1 cellular context compared by ENCODE assay signal in the genomic region with DNA sequence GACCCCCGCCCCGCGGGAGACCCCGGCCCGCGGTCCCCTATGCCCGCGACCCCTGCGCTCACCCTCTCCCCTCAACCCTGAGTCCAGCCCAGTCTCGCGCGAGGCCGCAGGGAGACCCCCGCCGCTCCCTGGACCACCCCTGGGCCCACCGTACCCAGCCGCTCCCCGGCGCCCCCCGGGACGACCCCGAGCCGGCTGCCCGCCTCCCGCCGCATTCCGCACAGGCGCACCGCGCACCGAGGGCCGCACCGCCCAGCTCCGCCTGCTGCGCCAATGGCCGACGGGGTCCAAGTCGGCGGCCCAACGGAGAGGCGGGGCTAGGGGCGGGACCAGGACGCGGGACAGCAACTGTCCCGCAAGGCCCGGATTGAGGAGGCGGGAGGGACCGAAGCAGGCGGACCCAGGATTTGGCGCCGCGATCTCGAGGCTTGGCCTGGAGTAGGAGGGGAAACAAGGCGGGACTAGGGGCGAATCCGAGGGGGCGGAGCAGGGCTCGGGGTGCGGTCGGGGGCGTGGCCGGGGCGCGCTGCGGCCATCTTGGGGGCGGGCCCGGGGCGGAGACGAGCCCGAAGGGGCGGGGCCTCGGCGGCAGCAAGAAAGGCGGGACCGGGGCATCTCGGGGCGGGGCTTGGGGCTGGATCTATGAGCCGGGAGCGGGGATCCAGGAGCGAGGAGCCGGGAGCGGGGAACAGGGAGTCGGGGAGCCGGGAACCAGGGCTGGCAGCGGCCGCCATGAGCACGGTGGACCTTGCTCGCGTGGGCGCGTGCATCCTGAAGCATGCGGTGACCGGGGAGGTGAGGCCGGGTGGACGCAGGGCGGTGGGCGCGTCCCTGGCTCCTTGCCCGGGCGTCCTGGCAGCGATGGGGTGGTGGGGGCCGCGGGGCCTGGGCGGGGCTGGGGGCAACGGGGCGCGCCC.
TF ChIP-seq lines count a peak whose summit lies in the region.

A gene with protein sequence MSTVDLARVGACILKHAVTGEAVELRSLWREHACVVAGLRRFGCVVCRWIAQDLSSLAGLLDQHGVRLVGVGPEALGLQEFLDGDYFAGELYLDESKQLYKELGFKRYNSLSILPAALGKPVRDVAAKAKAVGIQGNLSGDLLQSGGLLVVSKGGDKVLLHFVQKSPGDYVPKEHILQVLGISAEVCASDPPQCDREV (plus strand): TSS at position 624 of the 917 bp plus-strand sequence. CDS start 109 bp downstream, at position 733.

TF ChIP-seq in HepG2, 621 proteins besides CTCF, POLR2A, EP300 and RAD21 (continues in another document):
- TF ChIP-seq ZNF670 (CRISPR knock-in tag; IDR thresholded peaks at IDR 0.05; ENCODE audit: borderline replicate concordance), result peak; percentile 51
- TF ChIP-seq PCBP2 (optimal IDR thresholded peaks at IDR 0.05; ENCODE audit: low read depth, low read length, poor library complexity, severe bottlenecking), result no peak
- TF ChIP-seq ZFP90 (CRISPR knock-in tag; IDR thresholded peaks at IDR 0.05; ENCODE audit: borderline replicate concordance), result 0 out of 2 replicates have a peak, but pooled peaks have one; percentile 11
- peak; percentile 19; the same call in 1 of the 2 replicates for TF ChIP-seq NFKB2 (CRISPR knock-in tag; IDR thresholded peaks at IDR 0.05; ENCODE audit: borderline replicate concordance)
- peak; percentile 63 for TF ChIP-seq PHF21A (CRISPR knock-in tag; IDR thresholded peaks at IDR 0.05)
- TF ChIP-seq POLR2AphosphoS5 (IDR thresholded peaks at IDR 0.05; ENCODE audit: low read depth, low read length), result 0 out of 2 replicates have a peak, but pooled peaks have one; percentile 32
- no peak; the same call in 1 of the 2 replicates for TF ChIP-seq ARNT2 (CRISPR knock-in tag; IDR thresholded peaks at IDR 0.05; ENCODE audit: low read depth)
- 0 out of 2 replicates have a peak, but pooled peaks have one; percentile 19 for TF ChIP-seq KDM2A (CRISPR knock-in tag; IDR thresholded peaks at IDR 0.05; ENCODE audit: borderline replicate concordance, low read depth)
- peak; percentile 59; the same call in 1 of the 2 replicates for TF ChIP-seq ATF7-NPFF (CRISPR knock-in tag; IDR thresholded peaks at IDR 0.05; ENCODE audit: low read depth)
- no peak for TF ChIP-seq ZNF7 (CRISPR knock-in tag; IDR thresholded peaks at IDR 0.05)
- no peak; the same call in 1 of the 2 replicates for TF ChIP-seq FOXA3 (CRISPR knock-in tag; IDR thresholded peaks at IDR 0.05)
- no peak for TF ChIP-seq ARID3A (IDR thresholded peaks at IDR 0.05; ENCODE audit: low read depth, low read length)
- no peak for TF ChIP-seq PRDM4 (CRISPR knock-in tag; IDR thresholded peaks at IDR 0.05; ENCODE audit: borderline replicate concordance)
- peak; percentile 33; the same call in 1 of the 2 replicates for TF ChIP-seq SIN3A (IDR thresholded peaks at IDR 0.05; ENCODE audit: borderline replicate concordance, low read depth, low read length)
- peak; percentile 39 for TF ChIP-seq IKZF4 (CRISPR knock-in tag; IDR thresholded peaks at IDR 0.05; ENCODE audit: borderline replicate concordance, low read depth, not compliant biosample characterization)
- TF ChIP-seq NFYC (CRISPR knock-in tag; IDR thresholded peaks at IDR 0.05), result peak; percentile 63
- TF ChIP-seq, protein P1, sequence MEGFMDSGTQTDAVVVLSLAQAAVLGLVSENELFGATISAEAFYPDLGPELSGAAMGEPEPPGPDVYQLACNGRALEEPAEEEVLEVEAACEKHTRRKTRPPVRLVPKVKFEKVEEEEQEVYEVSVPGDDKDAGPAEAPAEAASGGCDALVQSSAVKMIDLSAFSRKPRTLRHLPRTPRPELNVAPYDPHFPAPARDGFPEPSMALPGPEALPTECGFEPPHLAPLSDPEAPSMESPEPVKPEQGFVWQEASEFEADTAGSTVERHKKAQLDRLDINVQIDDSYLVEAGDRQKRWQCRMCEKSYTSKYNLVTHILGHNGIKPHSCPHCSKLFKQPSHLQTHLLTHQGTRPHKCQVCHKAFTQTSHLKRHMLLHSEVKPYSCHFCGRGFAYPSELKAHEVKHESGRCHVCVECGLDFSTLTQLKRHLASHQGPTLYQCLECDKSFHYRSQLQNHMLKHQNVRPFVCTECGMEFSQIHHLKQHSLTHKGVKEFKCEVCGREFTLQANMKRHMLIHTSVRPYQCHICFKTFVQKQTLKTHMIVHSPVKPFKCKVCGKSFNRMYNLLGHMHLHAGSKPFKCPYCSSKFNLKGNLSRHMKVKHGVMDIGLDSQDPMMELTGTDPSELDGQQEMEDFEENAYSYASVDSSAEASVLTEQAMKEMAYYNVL (CRISPR knock-in tag; IDR thresholded peaks at IDR 0.05; ENCODE audit: borderline replicate concordance), result 0 out of 2 replicates have a peak, but pooled peaks have one; percentile 50
- peak; percentile 68; the same call in 1 of the 2 replicates for TF ChIP-seq DRAP1 (CRISPR knock-in tag; IDR thresholded peaks at IDR 0.05)
- TF ChIP-seq FOXK2 (IDR thresholded peaks at IDR 0.05), result peak; percentile 18; the same call in 1 of the 2 replicates
- 0 out of 2 replicates have a peak, but pooled peaks have one; percentile 53 for TF ChIP-seq ZNF280B (CRISPR knock-in tag; IDR thresholded peaks at IDR 0.05; ENCODE audit: borderline replicate concordance)
- no peak for TF ChIP-seq MTA3 (CRISPR knock-in tag; IDR thresholded peaks at IDR 0.05)
- TF ChIP-seq ZNF782 (CRISPR knock-in tag; IDR thresholded peaks at IDR 0.05; ENCODE audit: borderline replicate concordance), result no peak
- TF ChIP-seq SP5 (CRISPR knock-in tag; IDR thresholded peaks at IDR 0.05; ENCODE audit: borderline replicate concordance, low read depth), result peak; percentile 70; the same call in 1 of the 2 replicates
- TF ChIP-seq MXI1 (IDR thresholded peaks at IDR 0.05; ENCODE audit: borderline replicate concordance, low read depth, low read length), result peak; percentile 26; the same call in 1 of the 3 replicates
- peak; percentile 0; the same call in 1 of the 2 replicates for TF ChIP-seq ERF (CRISPR knock-in tag; IDR thresholded peaks at IDR 0.05)
- TF ChIP-seq, protein P2, sequence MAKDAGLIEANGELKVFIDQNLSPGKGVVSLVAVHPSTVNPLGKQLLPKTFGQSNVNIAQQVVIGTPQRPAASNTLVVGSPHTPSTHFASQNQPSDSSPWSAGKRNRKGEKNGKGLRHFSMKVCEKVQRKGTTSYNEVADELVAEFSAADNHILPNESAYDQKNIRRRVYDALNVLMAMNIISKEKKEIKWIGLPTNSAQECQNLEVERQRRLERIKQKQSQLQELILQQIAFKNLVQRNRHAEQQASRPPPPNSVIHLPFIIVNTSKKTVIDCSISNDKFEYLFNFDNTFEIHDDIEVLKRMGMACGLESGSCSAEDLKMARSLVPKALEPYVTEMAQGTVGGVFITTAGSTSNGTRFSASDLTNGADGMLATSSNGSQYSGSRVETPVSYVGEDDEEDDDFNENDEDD (CRISPR knock-in tag; IDR thresholded peaks at IDR 0.05; ENCODE audit: borderline replicate concordance), result peak; percentile 86; the same call in 1 of the 2 replicates
- TF ChIP-seq ZNF331 (CRISPR knock-in tag; IDR thresholded peaks at IDR 0.05), result no peak
- peak; percentile 53; the same call in 1 of the 2 replicates for TF ChIP-seq HNF1B (CRISPR knock-in tag; IDR thresholded peaks at IDR 0.05)
- TF ChIP-seq, protein P3, sequence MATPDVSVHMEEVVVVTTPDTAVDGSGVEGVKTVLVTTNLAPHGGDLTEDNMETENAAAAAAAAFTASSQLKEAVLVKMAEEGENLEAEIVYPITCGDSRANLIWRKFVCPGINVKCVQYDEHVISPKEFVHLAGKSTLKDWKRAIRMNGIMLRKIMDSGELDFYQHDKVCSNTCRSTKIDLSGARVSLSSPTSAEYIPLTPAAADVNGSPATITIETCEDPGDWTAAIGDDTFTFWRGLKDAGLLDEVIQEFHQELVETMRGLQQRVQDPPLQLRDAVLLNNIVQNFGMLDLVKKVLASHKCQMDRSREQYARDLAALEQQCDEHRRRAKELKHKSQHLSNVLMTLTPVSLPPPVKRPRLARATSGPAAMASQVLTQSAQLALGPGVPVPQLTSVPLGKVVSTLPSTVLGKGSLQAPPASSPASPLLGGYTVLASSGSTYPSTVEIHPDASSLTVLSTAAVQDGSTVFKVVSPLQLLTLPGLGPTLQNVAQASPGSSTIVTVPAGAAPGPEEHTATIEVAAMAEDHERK (CRISPR knock-in tag; IDR thresholded peaks at IDR 0.05; ENCODE audit: low read depth), result no peak
- TF ChIP-seq ZNF546 (CRISPR knock-in tag; conservative IDR thresholded peaks at IDR 0.05), result peak; percentile 76; the same call in 1 of the 2 replicates
- TF ChIP-seq YEATS2 (CRISPR knock-in tag; IDR thresholded peaks at IDR 0.05; ENCODE audit: borderline replicate concordance), result peak; percentile 70
- peak; percentile 65; the same call in 1 of the 2 replicates for TF ChIP-seq ZBTB7A (CRISPR knock-in tag; IDR thresholded peaks at IDR 0.05)
- 0 out of 2 replicates have a peak, but pooled peaks have one; percentile 26 for TF ChIP-seq SAFB2 (CRISPR knock-in tag; IDR thresholded peaks at IDR 0.05; ENCODE audit: borderline replicate concordance, low read depth)
- TF ChIP-seq RXRA (CRISPR knock-in tag; IDR thresholded peaks at IDR 0.05), result peak; percentile 12; the same call in 1 of the 2 replicates
- TF ChIP-seq ZNF749 (CRISPR knock-in tag; IDR thresholded peaks at IDR 0.05; ENCODE audit: borderline replicate concordance), result peak; percentile 42; the same call in 1 of the 2 replicates
- TF ChIP-seq HIC2 (CRISPR knock-in tag; IDR thresholded peaks at IDR 0.05; ENCODE audit: low read depth), result 0 out of 2 replicates have a peak, but pooled peaks have one; percentile 52
- peak; percentile 48 for TF ChIP-seq ZNF883 (CRISPR knock-in tag; IDR thresholded peaks at IDR 0.05; ENCODE audit: not compliant biosample characterization)
- TF ChIP-seq HNRNPLL (IDR thresholded peaks at IDR 0.05; ENCODE audit: low read depth, low read length, poor library complexity, severe bottlenecking), result peak; percentile 91
- peak; percentile 50; the same call in 1 of the 2 replicates for TF ChIP-seq ZNF441 (CRISPR knock-in tag; IDR thresholded peaks at IDR 0.05; ENCODE audit: borderline replicate concordance)
- peak; percentile 62; the same call in 1 of the 2 replicates for TF ChIP-seq NFYB (CRISPR knock-in tag; IDR thresholded peaks at IDR 0.05)
